1 cellular context compared by ENCODE assay signal in the genomic region with DNA sequence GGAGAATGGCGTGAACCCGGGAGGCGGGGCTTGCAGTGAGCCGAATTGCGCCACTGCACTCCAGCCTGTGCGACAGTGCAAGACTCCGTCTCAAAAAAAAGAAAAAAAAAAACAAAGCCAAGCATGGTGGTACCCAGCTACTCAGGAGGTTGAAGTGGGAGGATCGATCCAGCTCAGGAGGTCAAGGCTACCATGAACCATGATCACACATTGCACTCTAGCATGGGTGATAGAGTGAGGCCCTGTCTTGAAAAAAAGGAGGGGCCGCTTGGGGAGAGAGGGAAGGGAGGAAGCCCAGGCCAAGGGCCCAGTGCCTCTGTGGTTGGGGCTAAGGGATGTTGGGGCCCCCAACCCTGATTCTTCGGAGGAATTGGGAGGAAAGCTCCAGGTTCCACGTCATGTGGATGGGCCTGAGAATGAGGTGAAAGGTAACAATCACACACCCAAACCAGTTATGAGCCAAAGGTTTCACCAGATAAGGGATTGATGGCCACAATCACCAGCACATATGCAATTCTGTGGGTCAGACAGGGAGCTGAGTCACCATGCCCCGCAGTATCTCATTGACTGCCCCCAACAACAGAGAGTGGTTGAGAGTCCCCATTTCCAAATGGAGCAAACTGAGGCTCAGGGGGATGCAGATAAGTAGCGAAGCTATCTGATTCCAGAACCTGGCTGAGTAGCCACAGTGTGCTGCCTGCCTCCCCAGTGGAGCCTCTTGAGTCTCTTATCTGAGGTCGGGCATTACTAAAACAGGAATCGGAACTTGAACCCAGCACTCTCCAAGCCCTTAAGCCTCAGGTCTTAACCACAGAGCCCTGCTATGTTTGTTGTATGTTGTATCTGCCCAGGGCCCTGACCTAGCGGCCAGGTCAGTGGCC.
TF ChIP-seq lines count a peak whose summit lies in the region.

No MANE protein-coding gene starts in this region.

TF ChIP-seq in HepG2, 621 proteins besides CTCF, POLR2A, EP300 and RAD21 (continued from another document and continues in another):
- TF ChIP-seq ATF6 (CRISPR knock-in tag; conservative IDR thresholded peaks at IDR 0.05) (no peak), POGZ (CRISPR knock-in tag; IDR thresholded peaks at IDR 0.05) (no peak), ZNF12 (CRISPR knock-in tag; IDR thresholded peaks at IDR 0.05) (no peak), ZNF430 (CRISPR knock-in tag; IDR thresholded peaks at IDR 0.05) (no peak), TCF12 (IDR thresholded peaks at IDR 0.05) (no peak), TCF12 (CRISPR knock-in tag; IDR thresholded peaks at IDR 0.05) (no peak), ZNF33B (CRISPR knock-in tag; IDR thresholded peaks at IDR 0.05) (peak; percentile 37; the same call in 1 of the 2 replicates), ZFP62 (CRISPR knock-in tag; IDR thresholded peaks at IDR 0.05) (no peak), NFIB (CRISPR knock-in tag; IDR thresholded peaks at IDR 0.05; ENCODE audit: borderline replicate concordance) (no peak), SMC3 (IDR thresholded peaks at IDR 0.05; ENCODE audit: low read length) (no peak), NKX3-1 (CRISPR knock-in tag; IDR thresholded peaks at IDR 0.05) (no peak), ZNF143 (CRISPR knock-in tag; IDR thresholded peaks at IDR 0.05) (no peak), ZNF468 (CRISPR knock-in tag; IDR thresholded peaks at IDR 0.05) (no peak), ZNF367 (CRISPR knock-in tag; IDR thresholded peaks at IDR 0.05; ENCODE audit: borderline replicate concordance) (no peak), ZNF10 (CRISPR knock-in tag; IDR thresholded peaks at IDR 0.05; ENCODE audit: borderline replicate concordance, low read depth) (no peak), LCORL (IDR thresholded peaks at IDR 0.05) (no peak), LCORL (CRISPR knock-in tag; IDR thresholded peaks at IDR 0.05) (no peak), ZNF501 (CRISPR knock-in tag; IDR thresholded peaks at IDR 0.05) (no peak), ZNF790 (CRISPR knock-in tag; IDR thresholded peaks at IDR 0.05; ENCODE audit: borderline replicate concordance) (no peak), GATAD2A (CRISPR knock-in tag; IDR thresholded peaks at IDR 0.05) (peak; percentile 72), TERF1 (CRISPR knock-in tag; IDR thresholded peaks at IDR 0.05) (no peak), NFATC3 (CRISPR knock-in tag; IDR thresholded peaks at IDR 0.05) (no peak), ESRRA (CRISPR knock-in tag; IDR thresholded peaks at IDR 0.05; ENCODE audit: low read depth) (no peak), PRDM4 (CRISPR knock-in tag; IDR thresholded peaks at IDR 0.05; ENCODE audit: borderline replicate concordance) (no peak), KDM4B (CRISPR knock-in tag; IDR thresholded peaks at IDR 0.05) (no peak), TGIF2 (CRISPR knock-in tag; IDR thresholded peaks at IDR 0.05) (0 out of 2 replicates have a peak, but pooled peaks have one; percentile 22), ZNF816 (CRISPR knock-in tag; IDR thresholded peaks at IDR 0.05; ENCODE audit: borderline replicate concordance) (no peak), ARNT (IDR thresholded peaks at IDR 0.05) (no peak), FOXA1 (IDR thresholded peaks at IDR 0.05) (no peak), FOXA1 (CRISPR knock-in tag; IDR thresholded peaks at IDR 0.05) (no peak), SMYD3 (CRISPR knock-in tag; IDR thresholded peaks at IDR 0.05) (no peak), NBN (conservative IDR thresholded peaks at IDR 0.05) (no peak), ETV6 (CRISPR knock-in tag; conservative IDR thresholded peaks at IDR 0.05) (no peak), RCOR2 (CRISPR knock-in tag; IDR thresholded peaks at IDR 0.05) (peak; percentile 22; the same call in 1 of the 2 replicates), NCOA1 (CRISPR knock-in tag; IDR thresholded peaks at IDR 0.05) (no peak), THYN1 (CRISPR knock-in tag; IDR thresholded peaks at IDR 0.05; ENCODE audit: borderline replicate concordance, low read depth) (no peak), ZNF691 (CRISPR knock-in tag; IDR thresholded peaks at IDR 0.05; ENCODE audit: borderline replicate concordance, low read depth) (no peak), SP2 (CRISPR knock-in tag; IDR thresholded peaks at IDR 0.05) (no peak), KIAA2018 (CRISPR knock-in tag; IDR thresholded peaks at IDR 0.05; ENCODE audit: borderline replicate concordance) (no peak), SCMH1 (CRISPR knock-in tag; IDR thresholded peaks at IDR 0.05; ENCODE audit: borderline replicate concordance) (no peak), NR2C2 (CRISPR knock-in tag; IDR thresholded peaks at IDR 0.05; ENCODE audit: borderline replicate concordance) (peak; percentile 65), ZKSCAN5 (CRISPR knock-in tag; IDR thresholded peaks at IDR 0.05) (no peak), ZNF3 (CRISPR knock-in tag; IDR thresholded peaks at IDR 0.05) (no peak), SP140L (CRISPR knock-in tag; IDR thresholded peaks at IDR 0.05; ENCODE audit: borderline replicate concordance) (no peak), KLF12 (CRISPR knock-in tag; IDR thresholded peaks at IDR 0.05; ENCODE audit: borderline replicate concordance) (no peak), JUNB (CRISPR knock-in tag; IDR thresholded peaks at IDR 0.05; ENCODE audit: borderline replicate concordance) (no peak)
- TF ChIP-seq, protein P1, sequence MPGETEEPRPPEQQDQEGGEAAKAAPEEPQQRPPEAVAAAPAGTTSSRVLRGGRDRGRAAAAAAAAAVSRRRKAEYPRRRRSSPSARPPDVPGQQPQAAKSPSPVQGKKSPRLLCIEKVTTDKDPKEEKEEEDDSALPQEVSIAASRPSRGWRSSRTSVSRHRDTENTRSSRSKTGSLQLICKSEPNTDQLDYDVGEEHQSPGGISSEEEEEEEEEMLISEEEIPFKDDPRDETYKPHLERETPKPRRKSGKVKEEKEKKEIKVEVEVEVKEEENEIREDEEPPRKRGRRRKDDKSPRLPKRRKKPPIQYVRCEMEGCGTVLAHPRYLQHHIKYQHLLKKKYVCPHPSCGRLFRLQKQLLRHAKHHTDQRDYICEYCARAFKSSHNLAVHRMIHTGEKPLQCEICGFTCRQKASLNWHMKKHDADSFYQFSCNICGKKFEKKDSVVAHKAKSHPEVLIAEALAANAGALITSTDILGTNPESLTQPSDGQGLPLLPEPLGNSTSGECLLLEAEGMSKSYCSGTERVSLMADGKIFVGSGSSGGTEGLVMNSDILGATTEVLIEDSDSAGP (CRISPR knock-in tag; IDR thresholded peaks at IDR 0.05; ENCODE audit: borderline replicate concordance), result no peak
- TF ChIP-seq, protein P2, sequence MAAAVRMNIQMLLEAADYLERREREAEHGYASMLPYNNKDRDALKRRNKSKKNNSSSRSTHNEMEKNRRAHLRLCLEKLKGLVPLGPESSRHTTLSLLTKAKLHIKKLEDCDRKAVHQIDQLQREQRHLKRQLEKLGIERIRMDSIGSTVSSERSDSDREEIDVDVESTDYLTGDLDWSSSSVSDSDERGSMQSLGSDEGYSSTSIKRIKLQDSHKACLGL (CRISPR knock-in tag; IDR thresholded peaks at IDR 0.05), result no peak
- TF ChIP-seq, protein P3, sequence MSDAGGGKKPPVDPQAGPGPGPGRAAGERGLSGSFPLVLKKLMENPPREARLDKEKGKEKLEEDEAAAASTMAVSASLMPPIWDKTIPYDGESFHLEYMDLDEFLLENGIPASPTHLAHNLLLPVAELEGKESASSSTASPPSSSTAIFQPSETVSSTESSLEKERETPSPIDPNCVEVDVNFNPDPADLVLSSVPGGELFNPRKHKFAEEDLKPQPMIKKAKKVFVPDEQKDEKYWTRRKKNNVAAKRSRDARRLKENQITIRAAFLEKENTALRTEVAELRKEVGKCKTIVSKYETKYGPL (CRISPR knock-in tag; IDR thresholded peaks at IDR 0.05), result no peak
